Comparison of ENCODE assay signal across 8 cellular contexts in genomic region chr7:33904680-33905388, GRCh38. TPM values are rescaled to one million over a fixed set of nuclear protein-coding genes. Genes with fewer than 3 reads are reported as not detected.
DNase-seq lines count a peak whose midpoint lies in the region; ATAC-seq, FAIRE-seq and TF ChIP-seq lines count a peak whose summit lies in the region.

No MANE protein-coding gene starts in this region.

- FAIRE-seq in keratinocyte (lab: Jason Lieb, UNC): no peak

- no peaks in the 10 kb centered on the region for H3K27me3 ChIP-seq in ACC112 (ENCODE audit: insufficient read depth, low read length)
- H3K27me3 ChIP-seq in keratinocyte (ENCODE audit: control insufficient read depth, extremely low read depth, insufficient read depth, low read length): peaks cover 4% of the 10 kb centered on the region
- peaks cover 0 to 71% (median 30%) of the 10 kb centered on the region in 7 donors for H3K27me3 ChIP-seq in spleen (replicated peaks in 1 of 7)

- no peak for ATAC-seq in GM21786 (IDR thresholded peaks at IDR 0.05; ENCODE audit: unreplicated experiment)
- no peak for ATAC-seq in GM21619 (IDR thresholded peaks at IDR 0.05; ENCODE audit: unreplicated experiment)

- WGBS in spleen, 5 donors: 0 to 1% (median 1%) methylated on average over 33 to 66 of the region's 66 CpGs

- H2AFZ ChIP-seq in ACC112 (ENCODE audit: low read length, unreplicated experiment): peak overlapping the region; percentile 88
- H2AFZ ChIP-seq in keratinocyte (ENCODE audit: control insufficient read depth, low read length): peak overlapping the region; percentile 97

- no peaks in the 10 kb centered on the region for H3K9me1 ChIP-seq in keratinocyte (ENCODE audit: control insufficient read depth, extremely low read depth, insufficient read depth, low read length)

- H3K79me2 ChIP-seq in ACC112 (ENCODE audit: control insufficient read depth, insufficient read depth, low read length, unreplicated experiment) (peaks cover 19% of the 10 kb centered on the region), keratinocyte (ENCODE audit: control insufficient read depth, insufficient read depth, low read length) (no peaks in the 10 kb centered on the region)

- no peaks in the 10 kb centered on the region for H4K20me1 ChIP-seq in keratinocyte (ENCODE audit: control insufficient read depth, extremely low read depth, insufficient read depth, low read length)

- intact Hi-C loops in spleen (cut with DNase I; ENCODE audit: low total_unique reads): no loop called here

- TF ChIP-seq POLR2A in spleen (IDR thresholded peaks at IDR 0.05): no peak

- peak overlapping the region; percentile 99 for H3K4me2 ChIP-seq in keratinocyte (ENCODE audit: control insufficient read depth, extremely low read depth, insufficient read depth, low read depth, low read length)

- in situ Hi-C loops in GM13977 (cut with MboI; ENCODE audit: low pct_unique_long_range_greater_than_20kb, low sequenced_read_pairs, unreplicated experiment): no loop called here

- H3K9me3 ChIP-seq in keratinocyte (ENCODE audit: control insufficient read depth, low read depth, low read length) (no peaks in the 10 kb centered on the region), spleen (no peaks in the 10 kb centered on the region)

- TF ChIP-seq CTCF in GM13977 (IDR thresholded peaks at IDR 0.05; ENCODE audit: extremely low read depth, insufficient read depth, missing control alignments) (no peak), cardiac fibroblast (IDR thresholded peaks at IDR 0.05; ENCODE audit: low read depth, low read length) (no peak), keratinocyte (optimal IDR thresholded peaks at IDR 0.05 in 1 of 3, IDR thresholded peaks at IDR 0.05 in 1 of 3, conservative IDR thresholded peaks at IDR 0.05 in 1 of 3; ENCODE audit: extremely low read depth in 1 of 3, insufficient read depth in 2 of 3, low read length in 3 of 3) (peak in 1 of 3 experiments; percentile 24), spleen (IDR thresholded peaks at IDR 0.05 in 8 of 11, conservative IDR thresholded peaks at IDR 0.05 in 3 of 11) (peak in 1 of 11 experiments; percentile 16)

- no peaks in the 10 kb centered on the region for H3K36me3 ChIP-seq in ACC112 (ENCODE audit: insufficient read depth, low read length)
- H3K36me3 ChIP-seq in keratinocyte (ENCODE audit: control insufficient read depth in 2 of 2, extremely low read depth in 1 of 2, insufficient read depth in 2 of 2, low read length in 2 of 2): no peaks in the 10 kb centered on the region
- no peaks in the 10 kb centered on the region for H3K36me3 ChIP-seq in spleen

- H3K9ac ChIP-seq in keratinocyte (ENCODE audit: control insufficient read depth, extremely low read depth, insufficient read depth, low read length): peak overlapping the region; percentile 79

- dilution Hi-C loops in keratinocyte (cut with MboI; ENCODE audit: extremely low pct_ligation_motif_present, low sequenced_read_pairs): loop anchor here (5.0 kb wide), 1 partner anchor 98 kb away; no protein-coding TSS in a partner anchor

- H3K4me3 ChIP-seq in ACC112 (ENCODE audit: low read depth, low read length): peak overlapping the region; percentile 93
- H3K4me3 ChIP-seq in cardiac fibroblast (replicated peaks in 1 of 2; ENCODE audit: low read depth in 2 of 2, low read length in 2 of 2): peak overlapping the region; percentile 66 to 79
- H3K4me3 ChIP-seq in keratinocyte (ENCODE audit: control insufficient read depth in 2 of 3, extremely low read depth in 1 of 3, insufficient read depth in 2 of 3, low read depth in 1 of 3, low read length in 3 of 3): peak overlapping the region; percentile 51 to 85 (median 79)
- peak overlapping the region; percentile 42 to 78 (median 56) for H3K4me3 ChIP-seq in spleen

- H3K4me1 ChIP-seq in ACC112 (ENCODE audit: control insufficient read depth, insufficient read depth, low read length, unreplicated experiment) (peaks cover 42% of the 10 kb centered on the region), keratinocyte (ENCODE audit: control insufficient read depth, extremely low read depth, insufficient read depth, low read length) (peaks cover 8% of the 10 kb centered on the region), spleen (peaks cover 0 to 33% (median 21%) of the 10 kb centered on the region in 6 donors)

- H3K27ac ChIP-seq in ACC112 (ENCODE audit: low read depth, low read length) (peak overlapping the region; percentile 85), keratinocyte (ENCODE audit: control insufficient read depth, insufficient read depth, low read length) (peak overlapping the region; percentile 20), spleen (peak overlapping the region in 6 of 8 donors; percentile 29 to 67 (median 60))

- peak; percentile 46 for DNase-seq in GM13977 (ENCODE audit: low spot score)
- DNase-seq in NCI-H510A treated with DMSO at 0.1 percent for 48 hours (lab: John Stamatoyannopoulos, UW): peak; percentile 45
- peak; percentile 52 to 79 for DNase-seq in cardiac fibroblast (ENCODE audit: low read depth in 2 of 2)
- no peak for DNase-seq in keratinocyte (ENCODE audit: low read depth, low spot score)
- peak; percentile 79 for DNase-seq in spleen

RNA-seq across cellular contexts. Expression of gene BMPER, which starts 0.5 kb away (rescaled TPM):
- polyA plus RNA-seq in keratinocyte (0.57 to 0.67 TPM (median 0.58 TPM) in 3 replicates), spleen (under 1 TPM; 0.14 to 0.38 (median 0.22) TPM)
- polyA plus RNA-seq in keratinocyte (2011; ENCODE audit: low read depth): 0.45 TPM
- 0.68 and 0.69 TPM in 2 replicates for polyA plus RNA-seq in keratinocyte (2011; cell fraction: cytosol; rRNA removed)
- 2.7 and 4.9 TPM in 2 replicates for polyA plus RNA-seq in keratinocyte (2011; cell fraction: nucleus; rRNA removed)
- polyA plus RNA-seq in keratinocyte (2012; ENCODE audit: low replicate concordance): 0.25 and 0.58 TPM in 2 replicates
- polyA minus RNA-seq in keratinocyte: 0.59 to 2.4 TPM (median 1.5 TPM) in 3 replicates
- polyA minus RNA-seq in keratinocyte (2011; cell fraction: cytosol; rRNA and poly(A)+ RNA removed): not detected
- 2.6 and 7.1 TPM in 2 replicates for polyA minus RNA-seq in keratinocyte (2011; cell fraction: nucleus; rRNA and poly(A)+ RNA removed)
- 1 to 10 TPM in 6 of 7 donors, under 1 TPM in 1; 0.95 to 4.4 (median 2.7) TPM for total RNA-seq in spleen

Comparison
In these comparisons a context has a peak if more than half of its experiments do, and no peak if none do; other contexts are left out.
1. H3K27ac ChIP-seq: peak in every context shown above with its lines; median percentile 85 in ACC112; 60 in spleen; 20 in keratinocyte.